In genomic region chr16:51549836-51550235, GRCh38 we compare ENCODE assay signal across 19 cellular contexts.
DNase-seq lines count a peak whose midpoint lies in the region; ATAC-seq, FAIRE-seq and TF ChIP-seq lines count a peak whose summit lies in the region.
"Had no signal": no experiment of that assay in that cellular context is flagged by ENCODE, and none has a peak within 500 bp of the region (broad histone marks: within the 10 kb centered on the region; RNA-seq: fewer than 3 reads in every experiment).

No MANE protein-coding gene starts in this region.

- H3K27me3 Mint-ChIP-seq in nephron progenitor cell (ENCODE audit: low read depth, poor library complexity) = peaks cover 3% of the 10 kb centered on the region
- H3K27me3 Mint-ChIP-seq: CD4-positive, CD25-positive, alpha-beta regulatory T cell had no signal

- no peaks in the 10 kb centered on the region for H3K9me3 Mint-ChIP-seq in nephron progenitor cell
- H3K9me3 Mint-ChIP-seq: HFFc6 had no signal

- H3K4me1 Mint-ChIP-seq in nephron progenitor cell = peaks cover 77% of the 10 kb centered on the region
- H3K4me1 Mint-ChIP-seq: CD4-positive, CD25-positive, alpha-beta regulatory T cell had no signal

- no peak overlapping the region for H3K4me3 Mint-ChIP-seq in nephron progenitor cell
- H3K4me3 Mint-ChIP-seq: CD4-positive, CD25-positive, alpha-beta regulatory T cell; HFFc6 had no signal

- peaks cover 4% of the 10 kb centered on the region for H3K36me3 Mint-ChIP-seq in nephron progenitor cell (ENCODE audit: low read depth)
- H3K36me3 Mint-ChIP-seq: CD4-positive, CD25-positive, alpha-beta regulatory T cell had no signal

- DNase-seq in EH (ENCODE audit: low read depth) (peak; percentile 13), amniotic epithelial cell (ENCODE audit: low read depth) (peak; percentile 77), fibroblast of gingiva (ENCODE audit: low read depth) (peak; percentile 32), nephron progenitor cell (no peak), RCC 7860 (ENCODE audit: low spot score) (no peak), NCI-H1436 (lab: John Stamatoyannopoulos, UW) (no peak)
- DNase-seq: CD4-positive, CD25-positive, alpha-beta regulatory T cell; DND-41; GF-D8; HFFc6; NCI-H1417; NCI-H2029; NCI-H510A treated with DMSO at 0.1 percent for 48 hours; SHP77 treated with DMSO at 0.1 percent for 48 hours had no signal

- ATAC-seq in HG03520 (IDR thresholded peaks at IDR 0.05; ENCODE audit: unreplicated experiment) = no peak
- no peak for ATAC-seq in GM21360 (IDR thresholded peaks at IDR 0.05; ENCODE audit: unreplicated experiment)
- ATAC-seq: Panc1 had no signal

- peak overlapping the region; percentile 59 for H3K27ac Mint-ChIP-seq in nephron progenitor cell
- H3K27ac Mint-ChIP-seq: CD4-positive, CD25-positive, alpha-beta regulatory T cell; HFFc6 had no signal

- no peak for FAIRE-seq in RCC 7860 (lab: Jason Lieb, UNC)
- FAIRE-seq: D721Med, H1 had no signal

- TF ChIP-seq CTCF in nephron progenitor cell (IDR thresholded peaks at IDR 0.05) = no peak

Comparison
In these comparisons a context has a peak if more than half of its experiments do, and no peak if none do; other contexts are left out.
1. DNase-seq: peak in EH (single experiment), amniotic epithelial cell (single experiment) and fibroblast of gingiva (single experiment); none in nephron progenitor cell (single experiment), RCC 7860 (single experiment) and NCI-H1436 (single experiment).